ENCODE assay signal across 8 cellular contexts in the genomic region with DNA sequence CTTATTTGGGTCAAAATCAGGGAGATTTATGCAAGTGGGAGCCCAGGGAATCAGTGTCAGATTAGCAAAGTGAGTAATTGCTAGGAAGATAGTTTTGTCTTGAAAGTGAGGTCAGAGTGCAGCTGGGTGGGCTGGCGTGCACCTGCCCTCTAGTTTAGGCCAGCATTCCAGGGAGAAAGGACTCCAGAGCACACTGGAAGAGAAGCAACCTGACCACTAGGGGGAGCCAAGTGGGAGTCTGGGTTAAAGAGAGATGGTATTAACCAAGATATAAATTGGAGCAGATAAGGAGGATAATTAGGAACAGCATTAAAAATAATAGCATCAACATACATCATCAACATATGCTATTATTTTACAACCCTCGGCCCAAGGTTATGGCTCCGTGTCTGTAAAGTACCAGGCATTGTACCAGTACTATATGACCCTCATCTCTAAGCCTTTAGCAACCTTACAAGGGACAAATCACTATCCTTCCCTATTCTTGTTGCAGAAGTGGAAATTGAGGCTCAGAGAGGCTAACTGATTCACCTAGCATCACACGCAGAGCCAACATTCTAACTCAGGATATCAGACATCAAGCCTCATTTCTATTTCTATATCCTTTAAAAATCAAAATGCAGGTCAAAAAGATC. TPM values are rescaled to one million over a fixed set of nuclear protein-coding genes. Genes with fewer than 3 reads are reported as not detected.
A peak's percentile ranks its signal among the peaks of the same experiment; 100 is the strongest.
DNase-seq lines count a peak whose midpoint lies in the region; ATAC-seq, FAIRE-seq and TF ChIP-seq lines count a peak whose summit lies in the region.

No MANE protein-coding gene starts in this region.

- no peaks in the 10 kb centered on the region for H3K9me3 Mint-ChIP-seq in activated CD4-positive, alpha-beta memory T cell treated with anti-CD3 and anti-CD28 coated beads for 36 hours
- no peaks in the 10 kb centered on the region for H3K9me3 Mint-ChIP-seq in activated CD8-positive, alpha-beta memory T cell treated with anti-CD3 and anti-CD28 coated beads, Interleukin-2, amount 10 ng/mL, durations not matched to agents 7 days and 5 days (ENCODE audit: low read depth)
- no peaks in the 10 kb centered on the region for H3K9me3 Mint-ChIP-seq in stimulated activated memory B cell treated with anti-CD40 and anti-IgM and Interleukin-4, amounts not matched to agents 10 μg/mL and 1 μg/mL and 100 μg/mL, for 72 hours

- ATAC-seq in A549 (peak; percentile 78 to 89; a peak in 5 of 6 replicates), HG02678 (IDR thresholded peaks at IDR 0.05; ENCODE audit: unreplicated experiment) (no peak)
- no peak for ATAC-seq in activated CD8-positive, alpha-beta memory T cell treated with anti-CD3 and anti-CD28 coated beads, Interleukin-2, amount 10 ng/mL, durations not matched to agents 7 days and 5 days
- ATAC-seq in stimulated activated memory B cell treated with anti-CD40 and anti-IgM and Interleukin-4, amounts not matched to agents 10 μg/mL and 1 μg/mL and 100 μg/mL, for 72 hours, result no peak

- WGBS in A549 (ENCODE audit: missing lambda C conversion rate), result 55% methylated on average over 4 of the region's 4 CpGs

- H3K9me3 ChIP-seq in A549, result no peaks in the 10 kb centered on the region

- no peak overlapping the region for H3K27ac Mint-ChIP-seq in activated CD4-positive, alpha-beta memory T cell treated with anti-CD3 and anti-CD28 coated beads for 36 hours
- H3K27ac Mint-ChIP-seq in activated CD8-positive, alpha-beta memory T cell treated with anti-CD3 and anti-CD28 coated beads, Interleukin-2, amount 10 ng/mL, durations not matched to agents 7 days and 5 days, result no peak overlapping the region
- no peak overlapping the region for H3K27ac Mint-ChIP-seq in stimulated activated memory B cell treated with anti-CD40 and anti-IgM and Interleukin-4, amounts not matched to agents 10 μg/mL and 1 μg/mL and 100 μg/mL, for 72 hours

- H3K4me3 Mint-ChIP-seq in activated CD4-positive, alpha-beta memory T cell treated with anti-CD3 and anti-CD28 coated beads for 36 hours, result no peak overlapping the region
- H3K4me3 Mint-ChIP-seq in activated CD8-positive, alpha-beta memory T cell treated with anti-CD3 and anti-CD28 coated beads, Interleukin-2, amount 10 ng/mL, durations not matched to agents 7 days and 5 days, result no peak overlapping the region
- H3K4me3 Mint-ChIP-seq in stimulated activated memory B cell treated with anti-CD40 and anti-IgM and Interleukin-4, amounts not matched to agents 10 μg/mL and 1 μg/mL and 100 μg/mL, for 72 hours, result no peak overlapping the region

- no peaks in the 10 kb centered on the region for H3K36me3 Mint-ChIP-seq in activated CD4-positive, alpha-beta memory T cell treated with anti-CD3 and anti-CD28 coated beads for 36 hours
- no peaks in the 10 kb centered on the region for H3K36me3 Mint-ChIP-seq in activated CD8-positive, alpha-beta memory T cell treated with anti-CD3 and anti-CD28 coated beads, Interleukin-2, amount 10 ng/mL, durations not matched to agents 7 days and 5 days
- no peaks in the 10 kb centered on the region for H3K36me3 Mint-ChIP-seq in stimulated activated memory B cell treated with anti-CD40 and anti-IgM and Interleukin-4, amounts not matched to agents 10 μg/mL and 1 μg/mL and 100 μg/mL, for 72 hours

- FAIRE-seq in A549 (lab: Jason Lieb, UNC), result peak; percentile 7

- peak; percentile 61 to 65 for DNase-seq in A549 (ENCODE audit: low read depth in 1 of 2, low spot score in 1 of 2)
- DNase-seq in EL, result peak; percentile 38
- DNase-seq in NCI-H1436 (lab: John Stamatoyannopoulos, UW), result peak; percentile 59
- DNase-seq in activated CD4-positive, alpha-beta memory T cell treated with anti-CD3 and anti-CD28 coated beads for 36 hours, result peak; percentile 16
- peak; percentile 25 for DNase-seq in kidney glomerular epithelial cell (lab: John Stamatoyannopoulos, UW)
- no peak for DNase-seq in activated CD8-positive, alpha-beta memory T cell treated with anti-CD3 and anti-CD28 coated beads, Interleukin-2, amount 10 ng/mL, durations not matched to agents 7 days and 5 days

- no peak for TF ChIP-seq EP300 in A549 (IDR thresholded peaks at IDR 0.05)

- no peak overlapping the region for H3K4me3 ChIP-seq in A549

- no peak for TF ChIP-seq POLR2A in A549 (IDR thresholded peaks at IDR 0.05; ENCODE audit: low read length)

- H3K4me2 ChIP-seq in A549, result no peak overlapping the region

- H3K4me1 Mint-ChIP-seq in activated CD4-positive, alpha-beta memory T cell treated with anti-CD3 and anti-CD28 coated beads for 36 hours (ENCODE audit: low read depth), result no peaks in the 10 kb centered on the region
- no peaks in the 10 kb centered on the region for H3K4me1 Mint-ChIP-seq in activated CD8-positive, alpha-beta memory T cell treated with anti-CD3 and anti-CD28 coated beads, Interleukin-2, amount 10 ng/mL, durations not matched to agents 7 days and 5 days
- no peaks in the 10 kb centered on the region for H3K4me1 Mint-ChIP-seq in stimulated activated memory B cell treated with anti-CD40 and anti-IgM and Interleukin-4, amounts not matched to agents 10 μg/mL and 1 μg/mL and 100 μg/mL, for 72 hours

- peak; percentile 81 for TF ChIP-seq CTCF in A549 (IDR thresholded peaks at IDR 0.05)

- CTCF ChIA-PET in A549 (lab: Yijun Ruan, JAX), result interaction anchor here (0.8 to 8.2 kb wide), 12 partner anchors 9 to 441 kb away, joined by 3 to 62 read pairs (median 4); no protein-coding TSS in a partner anchor
- CTCF ChIA-PET in activated CD4-positive, alpha-beta memory T cell treated with anti-CD3 and anti-CD28 coated beads for 36 hours (lab: Charles Lee), result interaction anchor here (0.9 to 3.0 kb wide), 2 partner anchors 14 to 18 kb away, joined by 3 to 11 read pairs; no protein-coding TSS in a partner anchor
- CTCF ChIA-PET in activated CD8-positive, alpha-beta memory T cell treated with anti-CD3 and anti-CD28 coated beads, Interleukin-2, amount 10 ng/mL, durations not matched to agents 7 days and 5 days (lab: Charles Lee), result no interaction called here

- peak; percentile 66 to 70 for TF ChIP-seq RAD21 in A549 (conservative IDR thresholded peaks at IDR 0.05 in 1 of 2, IDR thresholded peaks at IDR 0.05 in 1 of 2)

- intact Hi-C loops in activated CD4-positive, alpha-beta memory T cell treated with anti-CD3 and anti-CD28 coated beads for 36 hours (cut with micrococcal nuclease), result no loop called here

- POLR2A ChIA-PET in A549 (lab: Yijun Ruan, JAX), result no interaction called here
- POLR2A ChIA-PET in activated CD4-positive, alpha-beta memory T cell treated with anti-CD3 and anti-CD28 coated beads for 36 hours (lab: Charles Lee), result no interaction called here

- H3K27me3 Mint-ChIP-seq in activated CD4-positive, alpha-beta memory T cell treated with anti-CD3 and anti-CD28 coated beads for 36 hours, result peaks cover 3% of the 10 kb centered on the region
- H3K27me3 Mint-ChIP-seq in activated CD8-positive, alpha-beta memory T cell treated with anti-CD3 and anti-CD28 coated beads, Interleukin-2, amount 10 ng/mL, durations not matched to agents 7 days and 5 days, result peaks cover 5% of the 10 kb centered on the region
- peaks cover 35% of the 10 kb centered on the region for H3K27me3 Mint-ChIP-seq in stimulated activated memory B cell treated with anti-CD40 and anti-IgM and Interleukin-4, amounts not matched to agents 10 μg/mL and 1 μg/mL and 100 μg/mL, for 72 hours

- H3K27ac ChIP-seq in A549, result no peak overlapping the region

- peaks cover 5% of the 10 kb centered on the region; the same call in 1 of the 3 replicates for H3K4me1 ChIP-seq in A549

TF ChIP-seq in A549, 52 proteins besides CTCF, POLR2A, EP300 and RAD21:
- TF ChIP-seq SMC3 (IDR thresholded peaks at IDR 0.05) (peak; percentile 72), CHD4 (IDR thresholded peaks at IDR 0.05; ENCODE audit: borderline replicate concordance) (no peak)

RNA-seq across cellular contexts. Expression of a gene that starts 57.8 kb away (rescaled TPM):
- polyA plus RNA-seq in A549 (2011; rRNA removed) (0.01 TPM in 1 of 2 replicates, not detected in the other), A549 (2017; fragmentation: RNase III; extraction: RNeasy Plus Mini Kit Qiagen cat#74134 plus additional on column Dnase treatment) (not detected in 3 replicates)
- polyA plus RNA-seq in A549 (2012; cell fraction: cytosol; rRNA removed), result not detected in 2 replicates
- not detected in 2 replicates for polyA plus RNA-seq in A549 (2012; cell fraction: nucleus; rRNA removed)
- polyA minus RNA-seq in A549 (2011; rRNA and poly(A)+ RNA removed), result 0.04 TPM in 1 of 2 replicates, not detected in the other
- not detected for total RNA-seq in activated CD4-positive, alpha-beta memory T cell treated with anti-CD3 and anti-CD28 coated beads for 36 hours
- total RNA-seq in activated CD8-positive, alpha-beta memory T cell treated with anti-CD3 and anti-CD28 coated beads, Interleukin-2, amount 10 ng/mL, durations not matched to agents 7 days and 5 days, result not detected

Comparison
In these comparisons a context has a peak if more than half of its experiments do, and no peak if none do; other contexts are left out.
1. ATAC-seq: peak in A549 (2 of 2); none in HG02678 (single experiment), activated CD8-positive, alpha-beta memory T cell treated with anti-CD3 and anti-CD28 coated beads, Interleukin-2, amount 10 ng/mL, durations not matched to agents 7 days and 5 days (single experiment) and stimulated activated memory B cell treated with anti-CD40 and anti-IgM and Interleukin-4, amounts not matched to agents 10 μg/mL and 1 μg/mL and 100 μg/mL, for 72 hours (single experiment).